Comparison of ENCODE assay signal across 14 cellular contexts in genomic region chr3:120172070-120172469, GRCh38.
DNase-seq lines count a peak whose midpoint lies in the region; ATAC-seq and TF ChIP-seq lines count a peak whose summit lies in the region.
"Had no signal": no experiment of that assay in that cellular context is flagged by ENCODE, and none has a peak within 500 bp of the region (broad histone marks: within the 10 kb centered on the region; RNA-seq: fewer than 3 reads in every experiment).

No MANE protein-coding gene starts in this region.

- H3K27me3 ChIP-seq in SK-N-SH (ENCODE audit: insufficient read depth) (no peaks in the 10 kb centered on the region), adipocyte (replicated peaks; ENCODE audit: control insufficient read depth, insufficient read depth, low read length) (no peaks in the 10 kb centered on the region), thyroid gland (no peaks in the 10 kb centered on the region)
- H3K27me3 ChIP-seq: heart right ventricle, ovary had no signal

- CTCF ChIA-PET in SK-N-SH (lab: Yijun Ruan, JAX), result interaction anchor here (0.7 kb wide), 1 partner anchor 43 kb away, joined by 3 read pairs; no protein-coding TSS in a partner anchor

- TF ChIP-seq POLR2A in thyroid gland (IDR thresholded peaks at IDR 0.05), result no peak

- intact Hi-C loops in thyroid gland (cut with DNase I), result no loop called here

- no peak for ATAC-seq in SK-N-SH treated with all-trans-retinoic acid at 6 μM for 48 hours
- ATAC-seq in GM18517 (IDR thresholded peaks at IDR 0.05; ENCODE audit: unreplicated experiment), result no peak
- no peak for ATAC-seq in HG03045 (IDR thresholded peaks at IDR 0.05; ENCODE audit: unreplicated experiment)

- POLR2A ChIA-PET in SK-N-SH (lab: Yijun Ruan, JAX), result no interaction called here

- H3K27ac ChIP-seq in SK-N-SH (ENCODE audit: low read depth in 2 of 2, low read length in 1 of 2) (no peak overlapping the region), thyroid gland (no peak overlapping the region)
- H3K27ac ChIP-seq: heart right ventricle, HL-60, ovary had no signal

- DNase-seq in SK-N-SH (no peak), adipocyte (ENCODE audit: low read depth) (peak; percentile 72), foreskin fibroblast (peak; percentile 68 to 88), thyroid gland (peak; percentile 20 to 25)
- DNase-seq in stimulated activated CD4-positive, alpha-beta T cell treated with anti-CD3 and anti-CD28 coated beads, Interleukin-4, amount 100 ng/mL, for 4 hours, result no peak
- DNase-seq: activated naive CD4-positive, alpha-beta T cell treated with anti-CD3 and anti-CD28 coated beads, Interleukin-2, amount 10 ng/mL, durations not matched to agents 7 days and 5 days; heart right ventricle; SHP77; stimulated activated CD8-positive, alpha-beta memory T cell treated with anti-CD3 and anti-CD28 coated beads, Interleukin-4, amount 100 ng/mL, for 48 hours had no signal

- no peaks in the 10 kb centered on the region for H3K36me3 ChIP-seq in SK-N-SH (replicated peaks in 1 of 2; ENCODE audit: control insufficient read depth in 1 of 2, insufficient read depth in 2 of 2, low read length in 1 of 2)
- H3K36me3 ChIP-seq in adipocyte (ENCODE audit: control insufficient read depth, insufficient read depth, low read length, severe bottlenecking), result no peaks in the 10 kb centered on the region
- H3K36me3 ChIP-seq in thyroid gland, result no peaks in the 10 kb centered on the region
- H3K36me3 ChIP-seq: heart right ventricle, ovary had no signal

- no peak for TF ChIP-seq EP300 in SK-N-SH (IDR thresholded peaks at IDR 0.05; ENCODE audit: borderline replicate concordance in 1 of 2, low read depth in 1 of 2, low read length in 1 of 2)

- H3K9me3 ChIP-seq in SK-N-SH (no peaks in the 10 kb centered on the region), adipocyte (ENCODE audit: control insufficient read depth, low read length) (no peaks in the 10 kb centered on the region), thyroid gland (no peaks in the 10 kb centered on the region)
- H3K9me3 ChIP-seq: heart right ventricle, ovary had no signal

- H3K4me3 ChIP-seq in SK-N-SH (ENCODE audit: low read depth in 2 of 2, low read length in 1 of 2), result no peak overlapping the region
- H3K4me3 ChIP-seq in adipocyte (ENCODE audit: low read length), result no peak overlapping the region
- no peak overlapping the region for H3K4me3 ChIP-seq in foreskin fibroblast (ENCODE audit: low read depth in 1 of 2, low read length in 2 of 2)
- H3K4me3 ChIP-seq in thyroid gland (replicated peaks in 1 of 3), result no peak overlapping the region
- H3K4me3 ChIP-seq: heart right ventricle, ovary had no signal

- H3K4me2 ChIP-seq in SK-N-SH, result no peak overlapping the region

- H2AFZ ChIP-seq in SK-N-SH (ENCODE audit: low read depth), result no peak overlapping the region

- TF ChIP-seq RAD21 in SK-N-SH (IDR thresholded peaks at IDR 0.05; ENCODE audit: low read length), result no peak

- H3F3A ChIP-seq in SK-N-SH (replicated peaks; ENCODE audit: insufficient read depth), result peaks cover 4% of the 10 kb centered on the region

- no peaks in the 10 kb centered on the region for H4K20me1 ChIP-seq in SK-N-SH (ENCODE audit: insufficient read depth)

- H3K9ac ChIP-seq in SK-N-SH, result no peak overlapping the region
- H3K9ac ChIP-seq in adipocyte (ENCODE audit: low read length), result no peak overlapping the region

- H3K79me2 ChIP-seq in SK-N-SH (ENCODE audit: insufficient read depth), result no peaks in the 10 kb centered on the region

- H3K4me1 ChIP-seq in SK-N-SH (ENCODE audit: control insufficient read depth in 1 of 2, insufficient read depth in 2 of 2, low read depth in 1 of 2, low read length in 1 of 2) (peaks cover 1 to 10% of the 10 kb centered on the region in 2 experiments; a peak in 3 of 4 replicates), adipocyte (ENCODE audit: control insufficient read depth, insufficient read depth, low read length) (peaks cover 16% of the 10 kb centered on the region), thyroid gland (peaks cover 2 to 5% of the 10 kb centered on the region in 2 donors)

- TF ChIP-seq CTCF in SK-N-SH (IDR thresholded peaks at IDR 0.05) (no peak), foreskin fibroblast (IDR thresholded peaks at IDR 0.05; ENCODE audit: low read depth, low read length) (no peak), thyroid gland (IDR thresholded peaks at IDR 0.05) (no peak)

- WGBS in SK-N-SH (ENCODE audit: low lambda C conversion rate), result 59% methylated on average over 6 of the region's 6 CpGs
- 50 to 53% methylated on average over 6 of the region's 6 CpGs for WGBS in thyroid gland, 2 donors

- H3K9me2 ChIP-seq in SK-N-SH, result no peaks in the 10 kb centered on the region

TF ChIP-seq in SK-N-SH, 30 proteins besides CTCF, POLR2A, EP300 and RAD21:
- TF ChIP-seq RCOR1 (IDR thresholded peaks at IDR 0.05; ENCODE audit: low read length) (no peak), NFIC (IDR thresholded peaks at IDR 0.05; ENCODE audit: borderline replicate concordance) (peak; percentile 41), MAX (IDR thresholded peaks at IDR 0.05; ENCODE audit: low read depth) (peak; percentile 97)

TF ChIP-seq in SK-N-SH treated with all-trans-retinoic acid at 6 μM for 48 hours, 23 proteins besides CTCF, POLR2A, EP300 and RAD21:
- TF ChIP-seq OSR1 (CRISPR knock-in tag; IDR thresholded peaks at IDR 0.05) (no peak), CSDC2 (CRISPR knock-in tag; IDR thresholded peaks at IDR 0.05) (no peak), ZFP30 (CRISPR knock-in tag; IDR thresholded peaks at IDR 0.05) (no peak), TCF4 (CRISPR knock-in tag; IDR thresholded peaks at IDR 0.05; ENCODE audit: borderline replicate concordance) (no peak), ZNF565 (CRISPR knock-in tag; conservative IDR thresholded peaks at IDR 0.05; ENCODE audit: low read depth) (no peak), ISL1 (CRISPR knock-in tag; IDR thresholded peaks at IDR 0.05) (no peak), RARB (CRISPR knock-in tag; IDR thresholded peaks at IDR 0.05) (no peak), SNAI2 (CRISPR knock-in tag; IDR thresholded peaks at IDR 0.05) (no peak), PPARA (CRISPR knock-in tag; IDR thresholded peaks at IDR 0.05; ENCODE audit: borderline replicate concordance) (no peak), GLIS3 (CRISPR knock-in tag; IDR thresholded peaks at IDR 0.05) (no peak), ZNF8 (CRISPR knock-in tag; IDR thresholded peaks at IDR 0.05) (no peak), ZFP3 (CRISPR knock-in tag; IDR thresholded peaks at IDR 0.05) (no peak), ESRRG (CRISPR knock-in tag; IDR thresholded peaks at IDR 0.05) (no peak), TOX (CRISPR knock-in tag; IDR thresholded peaks at IDR 0.05; ENCODE audit: borderline replicate concordance) (no peak), ZNF70 (CRISPR knock-in tag; IDR thresholded peaks at IDR 0.05) (no peak), ZC3H10 (CRISPR knock-in tag; IDR thresholded peaks at IDR 0.05) (no peak)

Comparison
In these comparisons a context has a peak if more than half of its experiments do, and no peak if none do; other contexts are left out.
1. DNase-seq: peak in adipocyte (single experiment), foreskin fibroblast (2 of 2) and thyroid gland (2 of 2); none in SK-N-SH (single experiment) and stimulated activated CD4-positive, alpha-beta T cell treated with anti-CD3 and anti-CD28 coated beads, Interleukin-4, amount 100 ng/mL, for 4 hours (0 of 2).